Comparison of ENCODE assay signal across 1 cellular context in the genomic region with DNA sequence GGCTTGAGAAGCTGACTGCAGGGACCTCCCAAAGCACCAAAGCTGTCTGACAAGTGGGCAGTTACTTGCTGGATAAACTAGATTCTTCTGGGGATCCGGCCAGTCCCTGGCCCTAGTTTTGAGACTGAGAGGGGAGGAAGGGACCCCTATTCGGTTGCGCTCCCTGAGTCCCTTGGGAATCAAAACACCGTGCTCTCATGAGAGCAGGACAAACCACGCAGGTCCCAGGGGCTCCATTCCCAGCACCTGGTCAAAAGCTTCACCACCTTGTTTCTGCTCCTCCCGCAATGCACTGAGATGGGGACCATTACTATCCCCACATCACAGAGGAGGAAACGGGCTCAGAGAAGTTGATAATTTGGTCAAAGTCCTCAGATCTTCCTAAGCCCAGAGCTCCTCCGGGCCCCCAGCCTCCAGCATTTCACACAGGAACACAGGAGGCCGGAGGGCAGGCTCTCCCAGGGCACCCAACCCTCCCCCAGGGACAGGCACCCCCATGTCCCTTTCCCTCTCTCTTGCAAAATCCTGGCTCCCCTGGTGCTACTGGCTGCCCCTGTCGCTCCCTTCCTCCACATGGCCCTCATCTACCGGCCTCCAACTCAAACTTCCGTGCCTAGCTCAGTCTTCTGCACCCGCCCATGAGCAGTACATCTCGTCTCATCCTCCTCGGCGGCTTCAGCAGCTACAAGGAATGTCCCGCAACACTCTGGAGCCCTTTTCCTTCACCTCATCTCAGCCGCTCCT.
A peak's percentile ranks its signal among the peaks of the same experiment; 100 is the strongest.
TF ChIP-seq lines count a peak whose summit lies in the region.

No MANE protein-coding gene starts in this region.

TF ChIP-seq in HepG2, 621 proteins besides CTCF, POLR2A, EP300 and RAD21 (continued from another document):
- peak; percentile 14; the same call in 1 of the 2 replicates for TF ChIP-seq TIGD3 (CRISPR knock-in tag; IDR thresholded peaks at IDR 0.05; ENCODE audit: borderline replicate concordance)
- peak; percentile 40; the same call in 1 of the 2 replicates for TF ChIP-seq HES4 (CRISPR knock-in tag; IDR thresholded peaks at IDR 0.05; ENCODE audit: borderline replicate concordance)
- peak; percentile 76; the same call in 1 of the 2 replicates for TF ChIP-seq ZNF761 (CRISPR knock-in tag; conservative IDR thresholded peaks at IDR 0.05)
- TF ChIP-seq, protein P1, sequence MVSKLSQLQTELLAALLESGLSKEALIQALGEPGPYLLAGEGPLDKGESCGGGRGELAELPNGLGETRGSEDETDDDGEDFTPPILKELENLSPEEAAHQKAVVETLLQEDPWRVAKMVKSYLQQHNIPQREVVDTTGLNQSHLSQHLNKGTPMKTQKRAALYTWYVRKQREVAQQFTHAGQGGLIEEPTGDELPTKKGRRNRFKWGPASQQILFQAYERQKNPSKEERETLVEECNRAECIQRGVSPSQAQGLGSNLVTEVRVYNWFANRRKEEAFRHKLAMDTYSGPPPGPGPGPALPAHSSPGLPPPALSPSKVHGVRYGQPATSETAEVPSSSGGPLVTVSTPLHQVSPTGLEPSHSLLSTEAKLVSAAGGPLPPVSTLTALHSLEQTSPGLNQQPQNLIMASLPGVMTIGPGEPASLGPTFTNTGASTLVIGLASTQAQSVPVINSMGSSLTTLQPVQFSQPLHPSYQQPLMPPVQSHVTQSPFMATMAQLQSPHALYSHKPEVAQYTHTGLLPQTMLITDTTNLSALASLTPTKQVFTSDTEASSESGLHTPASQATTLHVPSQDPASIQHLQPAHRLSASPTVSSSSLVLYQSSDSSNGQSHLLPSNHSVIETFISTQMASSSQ (IDR thresholded peaks at IDR 0.05; ENCODE audit: low read depth) = no peak
- TF ChIP-seq, protein P1 (CRISPR knock-in tag; IDR thresholded peaks at IDR 0.05; ENCODE audit: borderline replicate concordance) = 0 out of 2 replicates have a peak, but pooled peaks have one; percentile 9
- peak; percentile 17 for TF ChIP-seq AGO2 (optimal IDR thresholded peaks at IDR 0.05; ENCODE audit: low read depth, low read length)
- TF ChIP-seq YEATS4 (CRISPR knock-in tag; IDR thresholded peaks at IDR 0.05; ENCODE audit: borderline replicate concordance) = peak; percentile 16; the same call in 1 of the 2 replicates
- TF ChIP-seq ZNF407 (CRISPR knock-in tag; IDR thresholded peaks at IDR 0.05; ENCODE audit: not compliant biosample characterization) = peak; percentile 21
- 0 out of 2 replicates have a peak, but pooled peaks have one; percentile 44 for TF ChIP-seq SALL2 (CRISPR knock-in tag; IDR thresholded peaks at IDR 0.05)
